In genomic region chr12:124032265-124032886, GRCh38 we compare ENCODE assay signal across 9 cellular contexts. TPM values are rescaled to one million over a fixed set of nuclear protein-coding genes. Genes with fewer than 3 reads are reported as not detected.
A peak's percentile ranks its signal among the peaks of the same experiment; 100 is the strongest.
DNase-seq lines count a peak whose midpoint lies in the region; ATAC-seq and TF ChIP-seq lines count a peak whose summit lies in the region.
"Had no signal": no experiment of that assay in that cellular context is flagged by ENCODE, and none has a peak within 500 bp of the region (broad histone marks: within the 10 kb centered on the region; RNA-seq: fewer than 3 reads in every experiment).

No MANE protein-coding gene starts in this region.

- no peaks in the 10 kb centered on the region for H3K9me3 Mint-ChIP-seq in type B pancreatic cell

- H3K4me3 Mint-ChIP-seq in type B pancreatic cell: no peak overlapping the region

- H3K4me3 ChIP-seq in cardiac fibroblast (replicated peaks in 1 of 2; ENCODE audit: low read depth in 2 of 2, low read length in 2 of 2): no peak overlapping the region
- H3K4me3 ChIP-seq: skin epidermis had no signal

- no peak overlapping the region for H3K27ac Mint-ChIP-seq in type B pancreatic cell

- H3K36me3 Mint-ChIP-seq in type B pancreatic cell: peaks cover 2% of the 10 kb centered on the region

- no peak for ATAC-seq in GM19452 (IDR thresholded peaks at IDR 0.05; ENCODE audit: unreplicated experiment)

- DNase-seq in COLO829 (ENCODE audit: low spot score): peak; percentile 78
- DNase-seq in GM20000 (ENCODE audit: low spot score): peak; percentile 69
- DNase-seq in NCI-H774 (lab: John Stamatoyannopoulos, UW): peak; percentile 35
- DNase-seq in cardiac fibroblast (ENCODE audit: low read depth in 2 of 2): peak; percentile 79 to 85
- DNase-seq in kidney tubule cell (ENCODE audit: low spot score): peak; percentile 58
- DNase-seq in type B pancreatic cell (ENCODE audit: extremely low spot score, unreplicated experiment): no peak
- DNase-seq in effector CD8-positive, alpha-beta T cell (lab: John Stamatoyannopoulos, UW): no peak

- H3K4me1 Mint-ChIP-seq in type B pancreatic cell (ENCODE audit: unreplicated experiment): peaks cover 43% of the 10 kb centered on the region

- TF ChIP-seq CTCF in GM20000 (IDR thresholded peaks at IDR 0.05; ENCODE audit: extremely low read depth, missing control alignments): peak; percentile 67
- TF ChIP-seq CTCF in cardiac fibroblast (IDR thresholded peaks at IDR 0.05; ENCODE audit: low read depth, low read length): peak; percentile 86
- peak; percentile 93 for TF ChIP-seq CTCF in type B pancreatic cell (conservative IDR thresholded peaks at IDR 0.05)

- peaks cover 3% of the 10 kb centered on the region for H3K27me3 Mint-ChIP-seq in type B pancreatic cell

RNA-seq across cellular contexts. Expression of gene ZNF664, which starts 59.4 kb away (rescaled TPM):
- total RNA-seq in type B pancreatic cell (ENCODE audit: low replicate concordance): 140 and 149 TPM in 2 replicates

RNA-seq across cellular contexts. Expression of gene CCDC92, which starts 59.7 kb away (rescaled TPM):
- 22.4 and 22.9 TPM in 2 replicates for total RNA-seq in type B pancreatic cell (ENCODE audit: low replicate concordance)

Comparison
In these comparisons a context has a peak if more than half of its experiments do, and no peak if none do; other contexts are left out.
1. DNase-seq: peak in COLO829 (single experiment), GM20000 (single experiment), NCI-H774 (single experiment), cardiac fibroblast (2 of 2) and kidney tubule cell (single experiment); none in type B pancreatic cell (single experiment) and effector CD8-positive, alpha-beta T cell (single experiment).
2. Peak in every context shown above with its lines, with median percentiles within 50 percentile points of each other: CTCF ChIP-seq.